ENCODE assay signal across 24 cellular contexts in the genomic region with DNA sequence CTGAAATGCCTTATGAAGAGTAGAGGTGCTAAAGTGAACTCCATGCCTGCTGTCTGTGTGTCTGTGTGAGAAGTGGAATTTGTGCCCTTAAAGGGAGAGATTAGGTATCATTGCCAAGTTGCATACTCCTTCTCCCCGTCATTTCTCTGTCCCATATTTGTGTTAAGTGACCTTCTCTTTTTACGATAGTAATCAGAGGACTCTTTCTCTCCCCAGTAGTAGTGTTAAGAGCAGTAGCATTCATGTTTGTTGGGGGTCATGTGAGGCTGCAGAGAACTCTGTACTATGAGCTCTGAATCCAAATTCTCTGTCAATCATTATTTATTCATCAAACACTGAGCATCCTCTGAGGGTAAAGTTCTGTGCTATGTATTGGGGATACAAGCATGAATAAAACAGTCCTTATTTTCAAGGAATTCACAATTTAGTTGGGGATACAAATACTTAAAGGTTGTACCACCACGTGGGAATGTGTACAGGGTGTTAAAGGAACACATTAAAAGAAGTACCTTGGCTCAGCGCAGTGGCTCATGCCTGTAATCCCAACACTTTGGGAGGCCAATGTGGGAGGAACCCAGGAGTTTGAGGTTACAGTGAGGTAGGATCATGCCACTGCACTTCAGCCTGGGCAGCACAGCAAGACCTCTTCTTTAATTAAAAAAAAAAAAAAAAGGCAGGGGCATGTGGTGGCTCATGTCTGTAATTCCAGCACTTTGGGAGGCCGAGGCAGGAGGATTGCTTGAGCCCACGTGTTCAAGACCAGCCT. TPM values are rescaled to one million over a fixed set of nuclear protein-coding genes. Genes with fewer than 3 reads are reported as not detected.
DNase-seq lines count a peak whose midpoint lies in the region; ATAC-seq, FAIRE-seq and TF ChIP-seq lines count a peak whose summit lies in the region.
"Had no signal": no experiment of that assay in that cellular context is flagged by ENCODE, and none has a peak within 500 bp of the region (broad histone marks: within the 10 kb centered on the region; RNA-seq: fewer than 3 reads in every experiment).

No MANE protein-coding gene starts in this region.

- no peak overlapping the region for H2BK120ac ChIP-seq in H9 (ENCODE audit: low read depth, low read length, poor library complexity, severe bottlenecking)

- H4K20me1 ChIP-seq in HepG2 (ENCODE audit: insufficient read depth, low read length): no peaks in the 10 kb centered on the region
- H4K20me1 ChIP-seq in H9 (ENCODE audit: control insufficient read depth, insufficient read depth, insufficient read length): no peaks in the 10 kb centered on the region

- H3K27me3 ChIP-seq in left ventricle myocardium inferior (ENCODE audit: low read depth): no peaks in the 10 kb centered on the region
- no peaks in the 10 kb centered on the region for H3K27me3 ChIP-seq in HepG2 (ENCODE audit: control insufficient read depth in 1 of 2, insufficient read depth in 2 of 2, low read length in 2 of 2)
- H3K27me3 ChIP-seq in rectal smooth muscle tissue (ENCODE audit: control insufficient read depth, insufficient read depth, low read length): no peaks in the 10 kb centered on the region
- H3K27me3 ChIP-seq in H9 (ENCODE audit: insufficient read depth, low read length): no peaks in the 10 kb centered on the region
- no peaks in the 10 kb centered on the region for H3K27me3 ChIP-seq in SJCRH30
- H3K27me3 ChIP-seq: BE2C had no signal

- intact Hi-C loops in left ventricle myocardium inferior (cut with micrococcal nuclease): no loop called here
- intact Hi-C loops in Right ventricle myocardium inferior (cut with DNase I): no loop called here
- intact Hi-C loops in HepG2 (cut with micrococcal nuclease; ENCODE audit: unreplicated experiment): loop anchor here (5.0 kb wide), 1 partner anchor 66 kb away; a partner anchor contains a TSS

- no peak overlapping the region for H4K5ac ChIP-seq in H9 (ENCODE audit: insufficient read length, low read depth, low read length)

- no peak overlapping the region for H2BK5ac ChIP-seq in H9 (ENCODE audit: insufficient read length, low read length)

- no peak overlapping the region for H3K4ac ChIP-seq in H9 (ENCODE audit: low read depth, low read length)

- FAIRE-seq in HepG2 (lab: Jason Lieb, UNC): peak; percentile 95
- FAIRE-seq: GM12892, GM18507 had no signal

- H2BK12ac ChIP-seq in H9 (ENCODE audit: insufficient read length, low read depth, low read length): no peak overlapping the region

- no peak overlapping the region for H3T11ph ChIP-seq in H9 (ENCODE audit: low read length)

- 0 out of 4 replicates have a peak, but pooled peaks cover 0 to under 1% of the 10 kb centered on the region in 2 experiments for H3K4me1 Mint-ChIP-seq in H9
- H3K4me1 Mint-ChIP-seq: GM23338 had no signal

- H3K27ac Mint-ChIP-seq in H9: no peak overlapping the region
- H3K27ac Mint-ChIP-seq: CD4-positive, alpha-beta T cell; GM23338 had no signal

- 34% methylated on average over 6 of the region's 6 CpGs for WGBS in HepG2 (ENCODE audit: low lambda C conversion rate)
- no CpG with 5 or more reads among the region's 6 CpGs for WGBS in H9 (ENCODE audit: extremely low coverage, insufficient read length, low lambda C conversion rate)

- POLR2A ChIA-PET in HepG2 (lab: Yijun Ruan, JAX): interaction anchor here (0.7 to 4.6 kb wide), 13 partner anchors 9 to 68 kb away, joined by 3 to 91 read pairs (median 5); a partner anchor contains a TSS
- POLR2A ChIA-PET in GM10248 (lab: Yijun Ruan, JAX): interaction anchor here (0.6 kb wide), 1 partner anchor 585 kb away, joined by 4 read pairs; no protein-coding TSS in a partner anchor

- TF ChIP-seq CTCF in left ventricle myocardium inferior (IDR thresholded peaks at IDR 0.05; ENCODE audit: borderline replicate concordance) (no peak), HepG2 (CRISPR knock-in tag; IDR thresholded peaks at IDR 0.05) (no peak), H9 (conservative IDR thresholded peaks at IDR 0.05) (no peak), GM10248 (IDR thresholded peaks at IDR 0.05; ENCODE audit: control extremely low read depth, extremely low read depth, low read depth, missing control alignments) (no peak)

- H4K8ac ChIP-seq in H9 (replicated peaks; ENCODE audit: insufficient read length, low read depth, low read length): no peak overlapping the region

- H3K79me2 ChIP-seq in HepG2 (ENCODE audit: insufficient read depth, low read length): peaks cover 2% of the 10 kb centered on the region
- no peaks in the 10 kb centered on the region for H3K79me2 ChIP-seq in H9 (ENCODE audit: insufficient read depth, low read length)

- no peak overlapping the region for H3K23ac ChIP-seq in H9 (ENCODE audit: insufficient read length, low read depth, low read length)

- H3K79me1 ChIP-seq in H9 (ENCODE audit: insufficient read depth, low read depth, low read length, poor library complexity, severe bottlenecking): no peaks in the 10 kb centered on the region

- H3K4me2 ChIP-seq in HepG2 (ENCODE audit: low read depth, low read length) (peak overlapping the region; percentile 64), H9 (ENCODE audit: insufficient read depth, insufficient read length, low read length) (no peak overlapping the region)
- H3K4me2 ChIP-seq: GM23338 had no signal

- H2AK5ac ChIP-seq in H9 (ENCODE audit: insufficient read length, low read length): no peak overlapping the region

- no peaks in the 10 kb centered on the region for H3K23me2 ChIP-seq in H9 (ENCODE audit: insufficient read length, low read depth, low read length, poor library complexity, severe bottlenecking)

- TF ChIP-seq RAD21 in HepG2 (CRISPR knock-in tag; IDR thresholded peaks at IDR 0.05): no peak

- H3K4me3 Mint-ChIP-seq in H9: no peak overlapping the region
- H3K4me3 Mint-ChIP-seq: CD4-positive, alpha-beta T cell; GM23338 had no signal

- no peak overlapping the region for H2BK20ac ChIP-seq in H9 (ENCODE audit: low read depth, low read length, poor library complexity, severe bottlenecking)

- no peaks in the 10 kb centered on the region for H3K9me3 ChIP-seq in left ventricle myocardium inferior (replicated peaks)
- H3K9me3 ChIP-seq in HepG2 (ENCODE audit: low read length): no peaks in the 10 kb centered on the region
- no peaks in the 10 kb centered on the region for H3K9me3 ChIP-seq in H9 (ENCODE audit: control insufficient read depth, low read depth, low read length)
- H3K9me3 ChIP-seq in SJCRH30 (replicated peaks): no peaks in the 10 kb centered on the region; the same call in 1 of the 2 replicates
- H3K9me3 ChIP-seq: BE2C had no signal

- no peak overlapping the region for H3K56ac ChIP-seq in H9 (ENCODE audit: insufficient read length, low read depth, low read length)

- no peak overlapping the region for H4K91ac ChIP-seq in H9 (ENCODE audit: insufficient read length, low read depth, low read length)

- no peak for TF ChIP-seq POLR2A in HepG2 (IDR thresholded peaks at IDR 0.05; ENCODE audit: insufficient read depth in 1 of 2, low read depth in 2 of 2, low read length in 2 of 2)

- H3K27me3 Mint-ChIP-seq in H9 (ENCODE audit: low read depth): no peaks in the 10 kb centered on the region
- H3K27me3 Mint-ChIP-seq: CD4-positive, alpha-beta T cell had no signal

- H2AFZ ChIP-seq in HepG2 (ENCODE audit: low read length) (no peak overlapping the region), H9 (ENCODE audit: low read length) (no peak overlapping the region)
- H2AFZ ChIP-seq: GM23338 had no signal

- no peaks in the 10 kb centered on the region for H3K9me3 Mint-ChIP-seq in H9
- H3K9me3 Mint-ChIP-seq: CD4-positive, alpha-beta T cell; GM23338 had no signal

- ATAC-seq in Right ventricle myocardium inferior (no peak), HepG2 (peak; percentile 93)
- ATAC-seq: GM23338, HCT116 had no signal

- H3K4me3 ChIP-seq in left ventricle myocardium inferior (no peak overlapping the region), HepG2 (replicated peaks in 1 of 3; ENCODE audit: insufficient read depth in 1 of 3, low read depth in 2 of 3, low read length in 3 of 3) (peak overlapping the region in 1 of 3 experiments; percentile 1; a peak in 1 of 6 replicates), rectal smooth muscle tissue (ENCODE audit: low read length) (no peak overlapping the region), SJCRH30 (no peak overlapping the region)
- H3K4me3 ChIP-seq: GM23338 had no signal

- BruUV-seq in HepG2 (replicated peaks; lab: Mats Ljungman, UMichigan): TSS peak; percentile 27

- no peak overlapping the region for H3K18ac ChIP-seq in H9 (ENCODE audit: insufficient read length, low read depth, low read length)

- TF ChIP-seq EP300 in HepG2 (IDR thresholded peaks at IDR 0.05; ENCODE audit: low read depth in 2 of 2, low read length in 2 of 2) (peak in 1 of 2 experiments; percentile 83; a peak in 3 of 4 replicates), HepG2 (CRISPR knock-in tag; IDR thresholded peaks at IDR 0.05; ENCODE audit: borderline replicate concordance) (no peak)

- no peak overlapping the region for H3K14ac ChIP-seq in H9 (ENCODE audit: insufficient read depth, low read length)

- H2BK15ac ChIP-seq in H9 (ENCODE audit: low read depth, low read length): no peak overlapping the region

- CTCF ChIA-PET in HepG2 (lab: Yijun Ruan, JAX; ENCODE audit: low intra/inter-chr PET ratio, low total read pairs): no interaction called here
- CTCF ChIA-PET in GM10248 (lab: Yijun Ruan, JAX): interaction anchor here (3.0 to 15.4 kb wide), 2 partner anchors 11 to 15 kb away, joined by 11 to 232 read pairs; no protein-coding TSS in a partner anchor

- in situ Hi-C loops in HepG2 (cut with HindIII; ENCODE audit: extremely low pct_ligation_motif_present, low pct_unique_long_range_greater_than_20kb): no loop called here

- peaks cover 27 to 84% (median 70%) of the 10 kb centered on the region in 3 experiments; a peak in 6 of 7 replicates for H3K36me3 Mint-ChIP-seq in H9 (ENCODE audit: insufficient read depth in 1 of 3, low read depth in 3 of 3)

- H3K4me1 ChIP-seq in left ventricle myocardium inferior: peaks cover 79% of the 10 kb centered on the region
- H3K4me1 ChIP-seq in HepG2 (ENCODE audit: insufficient read depth, low read length): peaks cover 54% of the 10 kb centered on the region
- H3K4me1 ChIP-seq in rectal smooth muscle tissue (ENCODE audit: control insufficient read depth, insufficient read depth, low read length): peaks cover 16% of the 10 kb centered on the region
- no peaks in the 10 kb centered on the region for H3K4me1 ChIP-seq in H9 (ENCODE audit: insufficient read depth, low read length)
- peaks cover 11% of the 10 kb centered on the region for H3K4me1 ChIP-seq in SJCRH30
- H3K4me1 ChIP-seq: BE2C had no signal

- H3K36me3 ChIP-seq in left ventricle myocardium inferior (peaks cover 99% of the 10 kb centered on the region), HepG2 (replicated peaks in 1 of 2; ENCODE audit: control insufficient read depth in 1 of 2, insufficient read depth in 2 of 2, low read length in 2 of 2) (peaks cover 22 to 70% of the 10 kb centered on the region in 2 experiments), rectal smooth muscle tissue (ENCODE audit: control insufficient read depth, insufficient read depth, low read length) (peaks cover 36% of the 10 kb centered on the region), SJCRH30 (peaks cover 46% of the 10 kb centered on the region)

- no peak for DNase-seq in left ventricle myocardium inferior
- DNase-seq in Right ventricle myocardium inferior (ENCODE audit: missing footprints): no peak
- peak; percentile 93 for DNase-seq in HepG2 (ENCODE audit: low spot score)
- DNase-seq in H9: no peak
- no peak for DNase-seq in GM10248 (ENCODE audit: extremely low spot score)
- no peak for DNase-seq in SJCRH30
- DNase-seq: BE2C; Calu3; CD4-positive, alpha-beta T cell; GF-D8; KBM-7; NCI-H1105 treated with DMSO at 0.1 percent for 48 hours; NCI-H1694; NCI-H2107; NCI-H510A; NCI-H774; RPMI8226; SIG-M5 had no signal

- H3K27ac ChIP-seq in left ventricle myocardium inferior (replicated peaks) (peak overlapping the region; percentile 0), HepG2 (ENCODE audit: extremely low read length, insufficient read depth, low read length) (peak overlapping the region; percentile 89), rectal smooth muscle tissue (ENCODE audit: low read depth, low read length) (peak overlapping the region; percentile 68), H9 (ENCODE audit: insufficient read length, low read depth, low read length) (no peak overlapping the region), SJCRH30 (no peak overlapping the region)

- H3K9ac ChIP-seq in HepG2 (ENCODE audit: insufficient read depth, low read depth, low read length): peak overlapping the region; percentile 57
- H3K9ac ChIP-seq in rectal smooth muscle tissue (ENCODE audit: low read length): no peak overlapping the region
- H3K9ac ChIP-seq in H9 (ENCODE audit: extremely low read depth, insufficient read length, low read length): no peak overlapping the region

RNA-seq across cellular contexts. Expression of a gene that starts 24.8 kb away (rescaled TPM):
- total RNA-seq in left ventricle myocardium inferior (1.5 TPM), Right ventricle myocardium inferior (2.8 TPM), HepG2 (2016; rRNA removed; fragmentation: Illumina TruSeq; extraction: Trizol) (0.02 TPM in 1 of 2 replicates, not detected in the other), H9 (2021) (1.4 TPM in 2 replicates)
- total RNA-seq in HepG2 (2016; cell fraction: cytosol; rRNA removed; fragmentation: Illumina TruSeq; extraction: Trizol; ENCODE audit: low read depth): not detected in 2 replicates
- total RNA-seq in HepG2 (2016; cell fraction: insoluble cytoplasmic fraction; rRNA removed; fragmentation: Illumina TruSeq; extraction: Trizol): not detected in 2 replicates
- not detected in 2 replicates for total RNA-seq in HepG2 (2016; cell fraction: membrane; rRNA removed; fragmentation: Illumina TruSeq; extraction: Trizol)
- not detected in 2 replicates for total RNA-seq in HepG2 (2016; cell fraction: nucleus; rRNA removed; fragmentation: Illumina TruSeq; extraction: Trizol)
- polyA plus RNA-seq in HepG2 (2011; rRNA removed): 0.03 and 0.09 TPM in 2 replicates
- polyA plus RNA-seq in HepG2 (2011; cell fraction: cytosol; rRNA removed): 0.03 and 0.05 TPM in 2 replicates
- 0.40 and 0.48 TPM in 2 replicates for polyA plus RNA-seq in HepG2 (2011; cell fraction: nucleus; rRNA removed)
- 0.04 and 0.12 TPM in 2 replicates for polyA plus RNA-seq in HepG2 (2012)
- polyA plus RNA-seq in HepG2 (2016; cell fraction: cytosol; fragmentation: Illumina TruSeq; extraction: Trizol; ENCODE audit: low read depth): not detected in 2 replicates
- not detected in 2 replicates for polyA plus RNA-seq in HepG2 (2016; cell fraction: insoluble cytoplasmic fraction; fragmentation: Illumina TruSeq; extraction: Trizol; ENCODE audit: low read depth)
- polyA plus RNA-seq in HepG2 (2016; cell fraction: membrane; fragmentation: Illumina TruSeq; extraction: Trizol; ENCODE audit: low read depth): 0.06 TPM in 1 of 2 replicates, not detected in the other
- 0.19 and 0.45 TPM in 2 replicates for polyA plus RNA-seq in HepG2 (2016; cell fraction: nucleus; fragmentation: Illumina TruSeq; extraction: Trizol; ENCODE audit: insufficient read depth, low read depth)
- polyA minus RNA-seq in HepG2 (2011; rRNA and poly(A)+ RNA removed; ENCODE audit: low replicate concordance): 0.08 and 0.12 TPM in 2 replicates
- polyA minus RNA-seq in HepG2 (2011; cell fraction: cytosol; rRNA and poly(A)+ RNA removed): not detected in 2 replicates
- not detected in 2 replicates for polyA minus RNA-seq in HepG2 (2011; cell fraction: nucleus; rRNA and poly(A)+ RNA removed)
- total RNA-seq in SJCRH30 (2014; rRNA removed; shearing (Covaris generic)): 0.05 and 0.12 TPM in 2 replicates
- total RNA-seq: A172 had no signal

Comparison
In these comparisons a context has a peak if more than half of its experiments do, and no peak if none do; other contexts are left out.
1. H3K27ac ChIP-seq: peak in left ventricle myocardium inferior (single experiment), HepG2 (single experiment) and rectal smooth muscle tissue (single experiment); none in H9 (single experiment) and SJCRH30 (single experiment).